ENCODE assay signal across 9 cellular contexts in the genomic region with DNA sequence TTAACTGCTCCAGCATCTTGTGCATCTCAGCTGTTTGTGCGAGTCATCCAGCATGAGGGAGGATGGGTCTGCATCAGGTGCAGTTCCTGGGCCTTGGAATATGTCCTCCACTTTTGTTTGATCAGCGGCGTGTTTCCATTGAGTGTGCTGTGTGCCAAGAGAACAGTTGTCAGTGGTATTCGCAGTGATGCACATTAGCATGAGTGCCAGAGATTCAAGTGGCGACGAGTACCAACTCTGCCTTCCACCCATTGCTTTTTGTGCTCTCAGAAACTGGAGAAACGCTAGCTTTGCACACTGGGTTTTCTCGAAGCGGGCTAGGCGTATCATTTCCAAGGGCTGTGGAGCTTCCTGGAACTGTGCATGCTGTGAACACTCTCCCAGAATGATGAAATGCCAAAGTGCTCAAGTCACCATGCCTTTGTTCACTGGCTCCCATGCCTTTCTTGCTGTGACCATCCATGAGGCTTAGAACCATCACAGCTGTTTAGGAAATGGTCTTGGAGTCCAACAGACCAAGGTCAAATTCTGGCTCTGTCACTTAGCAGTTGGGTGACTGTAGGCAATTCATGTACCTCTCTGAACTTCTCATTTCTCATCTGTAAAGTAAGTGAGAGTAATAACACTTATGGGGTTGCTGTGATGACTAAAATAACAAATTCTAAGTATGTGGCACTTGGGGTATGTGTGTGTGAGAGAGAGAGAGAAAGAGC. TPM values are rescaled to one million over a fixed set of nuclear protein-coding genes. Genes with fewer than 3 reads are reported as not detected.
A peak's percentile ranks its signal among the peaks of the same experiment; 100 is the strongest.
DNase-seq lines count a peak whose midpoint lies in the region; ATAC-seq, FAIRE-seq and TF ChIP-seq lines count a peak whose summit lies in the region.
"Had no signal": no experiment of that assay in that cellular context is flagged by ENCODE, and none has a peak within 500 bp of the region (broad histone marks: within the 10 kb centered on the region; RNA-seq: fewer than 3 reads in every experiment).

No MANE protein-coding gene starts in this region.

- no peaks in the 10 kb centered on the region for H3K36me3 ChIP-seq in left ventricle myocardium inferior

- CTCF ChIA-PET in CD4-positive, alpha-beta T cell (lab: Charles Lee), result interaction anchor here (1.1 kb wide), 1 partner anchor 30 kb away, joined by 3 read pairs; no protein-coding TSS in a partner anchor

- no peaks in the 10 kb centered on the region for H3K27me3 ChIP-seq in left ventricle myocardium inferior (ENCODE audit: low read depth)
- H3K27me3 ChIP-seq in CD4-positive, alpha-beta T cell (ENCODE audit: control insufficient read depth, insufficient read depth, low read length), result no peaks in the 10 kb centered on the region

- POLR2A ChIA-PET in CD4-positive, alpha-beta T cell (lab: Charles Lee), result no interaction called here

- H3K4me1 Mint-ChIP-seq in CD4-positive, alpha-beta T cell (ENCODE audit: low read depth), result peaks cover 68% of the 10 kb centered on the region

- H3K27ac Mint-ChIP-seq in CD4-positive, alpha-beta T cell, result no peak overlapping the region

- no peak overlapping the region for H3K4me3 ChIP-seq in left ventricle myocardium inferior

- intact Hi-C loops in left ventricle myocardium inferior (cut with micrococcal nuclease), result no loop called here
- intact Hi-C loops in CD4-positive, alpha-beta T cell (cut with DNase I, micrococcal nuclease), result no loop called here

- H3K27ac ChIP-seq in left ventricle myocardium inferior (replicated peaks), result peak overlapping the region; percentile 69
- H3K27ac ChIP-seq in CD4-positive, alpha-beta T cell (ENCODE audit: low read depth, low read length), result no peak overlapping the region
- H3K27ac ChIP-seq: epithelial cell of prostate had no signal

- peaks cover 91% of the 10 kb centered on the region for H3K4me1 ChIP-seq in left ventricle myocardium inferior

- H3K9me3 Mint-ChIP-seq in CD4-positive, alpha-beta T cell, result no peaks in the 10 kb centered on the region

- ATAC-seq in GM21381 (IDR thresholded peaks at IDR 0.05; ENCODE audit: unreplicated experiment), result peak; percentile 49
- ATAC-seq in CD4-positive, alpha-beta T cell (ENCODE audit: poor library complexity), result no peak

- DNase-seq in D721Med (ENCODE audit: insufficient read length, low spot score) (no peak), NCI-H2196 (lab: John Stamatoyannopoulos, UW; ENCODE audit: unreplicated experiment) (peak; percentile 17), left ventricle myocardium inferior (no peak), DMS53 treated with DMSO at 0.1 percent for 48 hours (lab: John Stamatoyannopoulos, UW; ENCODE audit: unreplicated experiment) (no peak), COR-L47 (lab: John Stamatoyannopoulos, UW) (no peak)
- DNase-seq in CD4-positive, alpha-beta T cell, result no peak
- no peak for DNase-seq in stimulated activated CD4-positive, alpha-beta T cell treated with anti-CD3 and anti-CD28 coated beads, Interleukin-4, amount 100 ng/mL, for 1 hour

- peak; percentile 46 for FAIRE-seq in D721Med (lab: Jason Lieb, UNC)

- no peaks in the 10 kb centered on the region for H3K9me3 ChIP-seq in left ventricle myocardium inferior (replicated peaks)
- H3K9me3 ChIP-seq in CD4-positive, alpha-beta T cell (ENCODE audit: control insufficient read depth, low read length), result no peaks in the 10 kb centered on the region

- H3K4me3 Mint-ChIP-seq in CD4-positive, alpha-beta T cell, result no peak overlapping the region

- no peaks in the 10 kb centered on the region for H3K27me3 Mint-ChIP-seq in CD4-positive, alpha-beta T cell

- H3K36me3 Mint-ChIP-seq in CD4-positive, alpha-beta T cell (ENCODE audit: low read depth), result no peaks in the 10 kb centered on the region

- TF ChIP-seq CTCF in D721Med (IDR thresholded peaks at IDR 0.05; ENCODE audit: insufficient read depth, missing control alignments) (no peak), left ventricle myocardium inferior (IDR thresholded peaks at IDR 0.05; ENCODE audit: borderline replicate concordance) (no peak)
- TF ChIP-seq CTCF in CD4-positive, alpha-beta T cell (IDR thresholded peaks at IDR 0.05), result no peak

RNA-seq across cellular contexts. Expression of gene LRCH1, which starts 18.4 kb away (rescaled TPM):
- total RNA-seq in left ventricle myocardium inferior, result 13.1 TPM
- total RNA-seq in CD4-positive, alpha-beta T cell, result 10 to 100 TPM; 13.4 to 14.7 TPM
